8 cellular contexts compared by ENCODE assay signal in genomic region chr7:96321041-96321669, GRCh38. TPM values are rescaled to one million over a fixed set of nuclear protein-coding genes. Genes with fewer than 3 reads are reported as not detected.
A peak's percentile ranks its signal among the peaks of the same experiment; 100 is the strongest.
DNase-seq lines count a peak whose midpoint lies in the region; ATAC-seq, FAIRE-seq and TF ChIP-seq lines count a peak whose summit lies in the region.

No MANE protein-coding gene starts in this region.

- no peak for FAIRE-seq in frontal cortex (lab: Jason Lieb, UNC)

- H3K27ac ChIP-seq in transverse colon: peak overlapping the region; percentile 93 to 99 (median 97)

- DNase-seq in DMS153 treated with DMSO at 0.1 percent for 48 hours (lab: John Stamatoyannopoulos, UW; ENCODE audit: unreplicated experiment) (peak; percentile 67), HS-5 (ENCODE audit: low read depth) (peak; percentile 54), NOMO-1 treated with dmso at 0.1 percent for 144 hours (lab: John Stamatoyannopoulos, UW; ENCODE audit: unreplicated experiment) (peak; percentile 96), frontal cortex (ENCODE audit: low spot score in 2 of 2) (peak; percentile 72 to 73), transverse colon (peak; percentile 90)
- peak; percentile 68 for DNase-seq in activated naive CD4-positive, alpha-beta T cell treated with Interleukin-2 at 50 U/mL for 16 hours

- intact Hi-C loops in transverse colon (cut with DNase I; ENCODE audit: low total_unique reads): no loop called here

- TF ChIP-seq EP300 in transverse colon (IDR thresholded peaks at IDR 0.05; ENCODE audit: low read depth): no peak

- TF ChIP-seq CTCF in transverse colon (IDR thresholded peaks at IDR 0.05): no peak

- H3K4me1 ChIP-seq in neuron (ENCODE audit: insufficient read depth, low read length) (peaks cover 11% of the 10 kb centered on the region), transverse colon (peaks cover 15 to 34% (median 25%) of the 10 kb centered on the region in 4 donors)

- H3K36me3 ChIP-seq in neuron (ENCODE audit: insufficient read depth, low read length): no peaks in the 10 kb centered on the region
- H3K36me3 ChIP-seq in transverse colon: no peaks in the 10 kb centered on the region

- H3K27me3 ChIP-seq in neuron (ENCODE audit: insufficient read depth, low read length) (no peaks in the 10 kb centered on the region), transverse colon (no peaks in the 10 kb centered on the region)

- peak overlapping the region; percentile 86 for H2AFZ ChIP-seq in neuron (ENCODE audit: low read depth, low read length)

- ATAC-seq in GM21367 (IDR thresholded peaks at IDR 0.05; ENCODE audit: unreplicated experiment): peak; percentile 32

- H3K4me3 ChIP-seq in neuron (ENCODE audit: low read length) (peak overlapping the region; percentile 94), transverse colon (peak overlapping the region; percentile 66 to 95 (median 76))

- TF ChIP-seq POLR2A in transverse colon (IDR thresholded peaks at IDR 0.05): peak; percentile 68

- no peaks in the 10 kb centered on the region for H3K9me3 ChIP-seq in neuron (ENCODE audit: low read length)
- no peaks in the 10 kb centered on the region for H3K9me3 ChIP-seq in transverse colon

- WGBS in transverse colon (ENCODE audit: low coverage in 1 of 2), 2 donors: 0 to 7% methylated on average over 6 to 21 of the region's 22 CpGs

- in situ Hi-C loops in transverse colon (cut with MboI; ENCODE audit: low pct_ligation_motif_present in 1 of 4, low pct_unique_long_range_greater_than_20kb in 1 of 4, low sequenced_read_pairs in 3 of 4): no loop called here

RNA-seq across cellular contexts. Expression of gene SLC25A13, which starts 0.7 kb away (rescaled TPM):
- total RNA-seq in frontal cortex (11.4 TPM), transverse colon (10 to 100 TPM in 3 of 4 donors, 1 to 10 TPM in 1; 7.8 to 68.9 (median 59.6) TPM)

Comparison
In these comparisons a context has a peak if more than half of its experiments do, and no peak if none do; other contexts are left out.
1. Peak in every context shown above with its lines: DNase-seq, ATAC-seq, H3K4me3 ChIP-seq and H3K27ac ChIP-seq.